Comparison of ENCODE assay signal across 1 cellular context in genomic region chr10:71706216-71707121, GRCh38.
TF ChIP-seq lines count a peak whose summit lies in the region.

No MANE protein-coding gene starts in this region.

TF ChIP-seq in HepG2, 621 proteins besides CTCF, POLR2A, EP300 and RAD21 (continued from another document):
- TF ChIP-seq ZNF768 (CRISPR knock-in tag; IDR thresholded peaks at IDR 0.05) (peak; percentile 59; the same call in 1 of the 2 replicates), MBNL3 (CRISPR knock-in tag; conservative IDR thresholded peaks at IDR 0.05) (no peak)
